Comparison of ENCODE assay signal across 9 cellular contexts in genomic region chr10:101050206-101051069, GRCh38. TPM values are rescaled to one million over a fixed set of nuclear protein-coding genes. Genes with fewer than 3 reads are reported as not detected.
DNase-seq lines count a peak whose midpoint lies in the region; ATAC-seq and TF ChIP-seq lines count a peak whose summit lies in the region.
"Had no signal": no experiment of that assay in that cellular context is flagged by ENCODE, and none has a peak within 500 bp of the region (broad histone marks: within the 10 kb centered on the region; RNA-seq: fewer than 3 reads in every experiment).

No MANE protein-coding gene starts in this region.

- peak overlapping the region; percentile 29 for H3K4me2 ChIP-seq in trophoblast cell (ENCODE audit: low read length)

- H3K27ac ChIP-seq in Peyer's patch (no peak overlapping the region), trophoblast cell (ENCODE audit: low read depth, low read length) (no peak overlapping the region)
- H3K27ac ChIP-seq: epithelial cell of prostate had no signal

- no peak overlapping the region for H2AK5ac ChIP-seq in trophoblast cell (ENCODE audit: low read length)

- peaks cover 0 to 19% (median 3%) of the 10 kb centered on the region in 4 donors for H3K4me1 ChIP-seq in Peyer's patch
- peaks cover 2 to 5% of the 10 kb centered on the region in 2 experiments for H3K4me1 ChIP-seq in trophoblast cell (ENCODE audit: control insufficient read depth in 1 of 2, insufficient read depth in 2 of 2, low read length in 2 of 2)

- H4K12ac ChIP-seq in trophoblast cell (ENCODE audit: low read depth, low read length) = peak overlapping the region; percentile 37

- no CpG with 5 or more reads among the region's 42 CpGs for WGBS in trophoblast cell (ENCODE audit: extremely low coverage, insufficient coverage, insufficient read length)

- H4K8ac ChIP-seq in trophoblast cell (ENCODE audit: low read depth, low read length) = peak overlapping the region; percentile 8

- H3K36me3 ChIP-seq in Peyer's patch (no peaks in the 10 kb centered on the region), trophoblast cell (ENCODE audit: control insufficient read depth in 1 of 2, insufficient read depth in 2 of 2, low read length in 2 of 2) (no peaks in the 10 kb centered on the region)

- peak; percentile 72 to 89 (median 85) for DNase-seq in Peyer's patch
- DNase-seq in activated T-helper 9 cell treated with anti-CD3 and anti-CD28 coated beads, Interleukin-2, amount 50 U/mL, for 16 hours (ENCODE audit: low read depth) = peak; percentile 69
- DNase-seq in germinal center (ENCODE audit: low spot score) = peak; percentile 84
- peak; percentile 52 to 76 for DNase-seq in trophoblast cell
- DNase-seq in NCI-H774 (lab: John Stamatoyannopoulos, UW) = no peak

- TF ChIP-seq CTCF in GM12873 (IDR thresholded peaks at IDR 0.05; ENCODE audit: insufficient read depth, low read depth, low read length, missing control alignments) (peak; percentile 85), Peyer's patch (IDR thresholded peaks at IDR 0.05) (peak; percentile 72 to 90 (median 82))

- TF ChIP-seq POLR2A in Peyer's patch (IDR thresholded peaks at IDR 0.05) = no peak

- no peak overlapping the region for H4K91ac ChIP-seq in trophoblast cell (ENCODE audit: low read depth, low read length)

- no peak overlapping the region for H3K18ac ChIP-seq in trophoblast cell (ENCODE audit: low read length)

- no peaks in the 10 kb centered on the region for H3K79me2 ChIP-seq in trophoblast cell (ENCODE audit: control insufficient read depth, insufficient read depth, low read length, poor library complexity)

- H2BK12ac ChIP-seq in trophoblast cell (ENCODE audit: low read length) = no peak overlapping the region

- no peak overlapping the region for H3K9ac ChIP-seq in trophoblast cell (ENCODE audit: low read length)

- no peak overlapping the region for H2AFZ ChIP-seq in trophoblast cell (ENCODE audit: insufficient read depth, low read length, poor library complexity)

- no peak overlapping the region for H3K4ac ChIP-seq in trophoblast cell (ENCODE audit: low read depth, low read length)

- no peaks in the 10 kb centered on the region for H3K79me1 ChIP-seq in trophoblast cell (ENCODE audit: low read length)

- H3K9me3 ChIP-seq in Peyer's patch (no peaks in the 10 kb centered on the region), trophoblast cell (ENCODE audit: insufficient read depth, low read depth, low read length) (peaks cover 2% of the 10 kb centered on the region)

- no peak overlapping the region for H3K14ac ChIP-seq in trophoblast cell (ENCODE audit: low read length)

- H3K23ac ChIP-seq in trophoblast cell (ENCODE audit: low read length) = no peak overlapping the region

- no peak overlapping the region for H2BK5ac ChIP-seq in trophoblast cell (ENCODE audit: low read depth, low read length, poor library complexity)

- ATAC-seq in HG03521 (IDR thresholded peaks at IDR 0.05; ENCODE audit: unreplicated experiment) (peak; percentile 71), GM18861 (IDR thresholded peaks at IDR 0.05; ENCODE audit: unreplicated experiment) (no peak)

- H3K27me3 ChIP-seq in Peyer's patch (peaks cover 0 to 9% of the 10 kb centered on the region in 2 donors), trophoblast cell (ENCODE audit: insufficient read depth, low read length) (peaks cover 41% of the 10 kb centered on the region)

- H3K4me3 ChIP-seq in Peyer's patch = peak overlapping the region in 3 of 4 donors; percentile 9 to 30 (median 16)
- H3K4me3 ChIP-seq in trophoblast cell (ENCODE audit: low read depth, low read length) = no peak overlapping the region

- no peak overlapping the region for H2BK120ac ChIP-seq in trophoblast cell (ENCODE audit: insufficient read depth, low read length, poor library complexity)

RNA-seq across cellular contexts. Expression of gene KAZALD1, which starts 11.4 kb away (rescaled TPM):
- total RNA-seq in Peyer's patch = 10 to 100 TPM in 3 of 4 donors, not detected in 1; 25.9 to 41.8 (median 39.1) TPM
- 1.6 and 1.7 TPM in 2 replicates for polyA plus RNA-seq in trophoblast cell (2013)

RNA-seq across cellular contexts. Expression of gene SFXN3, which starts 19.4 kb away (rescaled TPM):
- 100 to 1,000 TPM; 165 to 772 (median 494) TPM for total RNA-seq in Peyer's patch
- 20.6 and 20.8 TPM in 2 replicates for polyA plus RNA-seq in trophoblast cell (2013)

RNA-seq across cellular contexts. Expression of gene PDZD7, which starts 19.5 kb away (rescaled TPM):
- 10 to 100 TPM in 3 of 4 donors, under 1 TPM in 1; 0.83 to 58.7 (median 51.3) TPM for total RNA-seq in Peyer's patch
- polyA plus RNA-seq in trophoblast cell (2013) = 0.68 and 0.79 TPM in 2 replicates

RNA-seq across cellular contexts. Expression of gene LZTS2, which starts 50.8 kb away (rescaled TPM):
- 10 to 100 TPM; 28.0 to 57.4 (median 47.1) TPM for total RNA-seq in Peyer's patch
- 57.1 and 58.4 TPM in 2 replicates for polyA plus RNA-seq in trophoblast cell (2013)
